In the genomic region with DNA sequence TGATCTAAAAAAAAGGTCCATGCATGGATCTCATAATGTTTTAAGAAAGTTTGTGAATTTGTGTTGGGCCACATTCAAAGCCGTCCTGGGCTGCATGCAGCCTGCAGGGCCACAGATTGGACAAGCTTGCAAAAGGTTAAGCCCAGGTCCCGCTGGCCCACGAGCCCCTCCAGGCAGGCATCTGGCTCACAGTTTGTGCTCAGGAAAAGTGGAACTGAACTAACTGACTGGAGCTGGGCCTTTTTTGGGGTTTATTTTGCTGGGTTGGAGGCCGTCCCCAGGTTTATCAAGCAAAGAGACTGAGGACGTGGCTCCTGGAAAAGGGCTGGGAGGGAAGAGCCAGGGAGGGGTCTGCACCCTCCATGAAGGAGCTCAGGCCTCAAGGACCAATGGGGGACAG, we compare ENCODE assay signal across 16 cellular contexts. TPM values are rescaled to one million over a fixed set of nuclear protein-coding genes. Genes with fewer than 3 reads are reported as not detected.
DNase-seq lines count a peak whose midpoint lies in the region; ATAC-seq and TF ChIP-seq lines count a peak whose summit lies in the region.
"Had no signal": no experiment of that assay in that cellular context is flagged by ENCODE, and none has a peak within 500 bp of the region (broad histone marks: within the 10 kb centered on the region; RNA-seq: fewer than 3 reads in every experiment).

No MANE protein-coding gene starts in this region.

- H3K27ac Mint-ChIP-seq in effector memory CD8-positive, alpha-beta T cell, result peak overlapping the region; percentile 84 to 85
- H3K27ac Mint-ChIP-seq: B cell had no signal

- no peaks in the 10 kb centered on the region for H3K27me3 Mint-ChIP-seq in effector memory CD8-positive, alpha-beta T cell
- H3K27me3 Mint-ChIP-seq: B cell; CD4-positive, alpha-beta memory T cell had no signal

- H3K9me3 ChIP-seq in RWPE2 (ENCODE audit: severe bottlenecking) (no peaks in the 10 kb centered on the region), upper lobe of right lung (no peaks in the 10 kb centered on the region)

- no peaks in the 10 kb centered on the region for H3K36me3 ChIP-seq in RWPE2 (ENCODE audit: low read depth)
- H3K36me3 ChIP-seq in upper lobe of right lung, result no peaks in the 10 kb centered on the region

- H3K27me3 ChIP-seq in RWPE2 (ENCODE audit: insufficient read depth, poor library complexity, severe bottlenecking) (no peaks in the 10 kb centered on the region), upper lobe of right lung (no peaks in the 10 kb centered on the region)

- H3K4me1 ChIP-seq in RWPE2 (ENCODE audit: insufficient read depth, poor library complexity, severe bottlenecking), result peaks cover 24% of the 10 kb centered on the region
- H3K4me1 ChIP-seq in upper lobe of right lung, result no peaks in the 10 kb centered on the region

- DNase-seq in Right ventricle myocardium superior (peak; percentile 8), left ventricle myocardium superior (no peak), RWPE2 (ENCODE audit: low spot score) (no peak), upper lobe of right lung (peak; percentile 37)
- DNase-seq in effector memory CD8-positive, alpha-beta T cell, result no peak
- DNase-seq in NK-92 treated with Interleukin-12 subunit alpha and Interleukin-12 subunit beta, amount 100 ng/mL, for 24 hours (lab: John Stamatoyannopoulos, UW), result no peak
- no peak for DNase-seq in activated T-cell treated with anti-CD3 and anti-CD28 coated beads, Interleukin-2, amount 50 U/mL, for 48 hours
- DNase-seq: CD4-positive, alpha-beta memory T cell; GOT3; NCI-H1048; NCI-H2107; NCI-H226 had no signal

- intact Hi-C loops in Right ventricle myocardium superior (cut with DNase I) (no loop called here), left ventricle myocardium superior (cut with micrococcal nuclease) (no loop called here), upper lobe of right lung (cut with DNase I) (no loop called here)

- no peaks in the 10 kb centered on the region for H3K9me3 Mint-ChIP-seq in effector memory CD8-positive, alpha-beta T cell

- H3K36me3 Mint-ChIP-seq in effector memory CD8-positive, alpha-beta T cell (ENCODE audit: insufficient read depth), result peaks cover 17% of the 10 kb centered on the region

- peaks cover 8 to 11% of the 10 kb centered on the region in 2 donors for H3K4me1 Mint-ChIP-seq in effector memory CD8-positive, alpha-beta T cell (ENCODE audit: low read depth in 2 of 2)

- H3K27ac ChIP-seq in RWPE2 (ENCODE audit: poor library complexity, severe bottlenecking), result peak overlapping the region; percentile 11
- H3K27ac ChIP-seq in upper lobe of right lung, result no peak overlapping the region

- no peak for TF ChIP-seq CTCF in RWPE2 (IDR thresholded peaks at IDR 0.05; ENCODE audit: poor library complexity, severe bottlenecking)
- no peak for TF ChIP-seq CTCF in upper lobe of right lung (IDR thresholded peaks at IDR 0.05)

- H3K4me3 ChIP-seq in RWPE2 (ENCODE audit: severe bottlenecking) (no peak overlapping the region), upper lobe of right lung (no peak overlapping the region)

- ATAC-seq in Right ventricle myocardium superior (ENCODE audit: poor library complexity) (no peak), left ventricle myocardium superior (no peak), RWPE2 (ENCODE audit: low read depth) (no peak), upper lobe of right lung (no peak), GM19395 (IDR thresholded peaks at IDR 0.05; ENCODE audit: unreplicated experiment) (no peak)
- ATAC-seq in effector memory CD8-positive, alpha-beta T cell (replicated peaks), result no peak

- H3K4me3 Mint-ChIP-seq in effector memory CD8-positive, alpha-beta T cell, result no peak overlapping the region
- H3K4me3 Mint-ChIP-seq: B cell had no signal

RNA-seq across cellular contexts. Expression of gene BAIAP2L2, which starts 32.1 kb away (rescaled TPM):
- total RNA-seq in Right ventricle myocardium superior, result 0.24 TPM
- 0.15 TPM for total RNA-seq in left ventricle myocardium superior
- 0.29 TPM for total RNA-seq in upper lobe of right lung

RNA-seq across cellular contexts. Expression of gene PLA2G6, which starts 39.0 kb away (rescaled TPM):
- 12.0 TPM for total RNA-seq in Right ventricle myocardium superior
- total RNA-seq in left ventricle myocardium superior, result 17.0 TPM
- 52.4 TPM for total RNA-seq in upper lobe of right lung

RNA-seq across cellular contexts. Expression of gene SLC16A8, which starts 58.6 kb away (rescaled TPM):
- total RNA-seq in Right ventricle myocardium superior (not detected), left ventricle myocardium superior (not detected), upper lobe of right lung (not detected)
- total RNA-seq: B cell; CD4-positive, alpha-beta memory T cell; RPMI7951; SK-MEL-5 had no signal

RNA-seq across cellular contexts. Expression of gene MAFF, which starts 59.2 kb away (rescaled TPM):
- total RNA-seq in Right ventricle myocardium superior (4.2 TPM), left ventricle myocardium superior (5.3 TPM), upper lobe of right lung (48.9 TPM)

Comparison
In these comparisons a context has a peak if more than half of its experiments do, and no peak if none do; other contexts are left out.
1. DNase-seq: peak in Right ventricle myocardium superior (single experiment) and upper lobe of right lung (single experiment); none in left ventricle myocardium superior (single experiment), RWPE2 (single experiment), effector memory CD8-positive, alpha-beta T cell (0 of 3), NK-92 treated with Interleukin-12 subunit alpha and Interleukin-12 subunit beta, amount 100 ng/mL, for 24 hours (single experiment) and activated T-cell treated with anti-CD3 and anti-CD28 coated beads, Interleukin-2, amount 50 U/mL, for 48 hours (0 of 2).